In genomic region chr2:101173707-101174295, GRCh38 we compare ENCODE assay signal across 10 cellular contexts. TPM values are rescaled to one million over a fixed set of nuclear protein-coding genes. Genes with fewer than 3 reads are reported as not detected.
DNase-seq lines count a peak whose midpoint lies in the region; ATAC-seq and TF ChIP-seq lines count a peak whose summit lies in the region.
"Had no signal": no experiment of that assay in that cellular context is flagged by ENCODE, and none has a peak within 500 bp of the region (broad histone marks: within the 10 kb centered on the region; RNA-seq: fewer than 3 reads in every experiment).

No MANE protein-coding gene starts in this region.

- peak; percentile 56 for DNase-seq in stimulated activated CD4-positive, alpha-beta T cell treated with anti-CD3 and anti-CD28 coated beads, Interleukin-15, amount 100 ng/mL, for 24 hours
- DNase-seq in stimulated activated CD4-positive, alpha-beta T cell treated with anti-CD3 and anti-CD28 coated beads, Interleukin-12 subunit alpha, Interleukin-12 subunit beta, amount 100 ng/mL, for 4 hours: no peak
- DNase-seq in activated CD4-positive, CD25-positive, alpha-beta regulatory T cell treated with anti-CD3 and anti-CD28 coated beads, Interleukin-2, amount 50 U/mL, for 72 hours: peak; percentile 51
- peak in 1 of 3 donors; percentile 33 for DNase-seq in right lobe of liver
- DNase-seq in foreskin melanocyte: no peak
- no peak for DNase-seq in uterus
- DNase-seq: kidney glomerular epithelial cell, psoas muscle had no signal

- H3K27ac ChIP-seq in right lobe of liver: peak overlapping the region in 2 of 3 donors; percentile 7 to 13
- H3K27ac ChIP-seq in uterus: no peak overlapping the region
- H3K27ac ChIP-seq: psoas muscle had no signal

- intact Hi-C loops in right lobe of liver (cut with DNase I) (no loop called here), uterus (cut with DNase I; ENCODE audit: low total_unique reads) (no loop called here)

- peaks cover 0 to 28% (median 4%) of the 10 kb centered on the region in 4 donors for H3K4me1 ChIP-seq in right lobe of liver
- no peaks in the 10 kb centered on the region for H3K4me1 ChIP-seq in uterus
- H3K4me1 ChIP-seq: psoas muscle had no signal

- H3K9me3 ChIP-seq in right lobe of liver: no peaks in the 10 kb centered on the region
- no peaks in the 10 kb centered on the region for H3K9me3 ChIP-seq in uterus
- H3K9me3 ChIP-seq: psoas muscle had no signal

- TF ChIP-seq POLR2A in right lobe of liver (IDR thresholded peaks at IDR 0.05) (no peak), uterus (IDR thresholded peaks at IDR 0.05) (no peak)

- whole genome bisulfite sequencing in right lobe of liver (ENCODE audit: insufficient coverage, low coverage, low lambda C conversion rate, missing lambda C conversion rate): 42% methylated on average over 1 of the region's 2 CpGs

- no peaks in the 10 kb centered on the region for H3K27me3 ChIP-seq in right lobe of liver
- H3K27me3 ChIP-seq in uterus: no peaks in the 10 kb centered on the region

- TF ChIP-seq CTCF in right lobe of liver (IDR thresholded peaks at IDR 0.05) (no peak), uterus (IDR thresholded peaks at IDR 0.05) (no peak)

- no peak overlapping the region for H3K4me3 ChIP-seq in right lobe of liver
- H3K4me3 ChIP-seq in uterus: no peak overlapping the region
- H3K4me3 ChIP-seq: psoas muscle had no signal

- ATAC-seq in right lobe of liver (peak; percentile 61 to 84 (median 75)), HG02970 (IDR thresholded peaks at IDR 0.05; ENCODE audit: low FRiP score, unreplicated experiment) (no peak), GM19455 (IDR thresholded peaks at IDR 0.05; ENCODE audit: unreplicated experiment) (no peak)

- no peaks in the 10 kb centered on the region for H3K36me3 ChIP-seq in right lobe of liver
- no peaks in the 10 kb centered on the region for H3K36me3 ChIP-seq in uterus

RNA-seq across cellular contexts. Expression of gene TBC1D8, which starts 22.6 kb away (rescaled TPM):
- total RNA-seq in right lobe of liver (10 to 100 TPM; 17.3 to 31.2 (median 21.5) TPM), uterus (10 to 100 TPM; 16.7 to 44.0 (median 19.7) TPM)

Comparison
In these comparisons a context has a peak if more than half of its experiments do, and no peak if none do; other contexts are left out.
1. DNase-seq: peak in stimulated activated CD4-positive, alpha-beta T cell treated with anti-CD3 and anti-CD28 coated beads, Interleukin-15, amount 100 ng/mL, for 24 hours (single experiment) and activated CD4-positive, CD25-positive, alpha-beta regulatory T cell treated with anti-CD3 and anti-CD28 coated beads, Interleukin-2, amount 50 U/mL, for 72 hours (single experiment); none in stimulated activated CD4-positive, alpha-beta T cell treated with anti-CD3 and anti-CD28 coated beads, Interleukin-12 subunit alpha, Interleukin-12 subunit beta, amount 100 ng/mL, for 4 hours (single experiment), foreskin melanocyte (single experiment) and uterus (0 of 2).
2. ATAC-seq: peak in right lobe of liver (4 of 4); none in HG02970 (single experiment) and GM19455 (single experiment).
3. H3K27ac ChIP-seq: peak in right lobe of liver (2 of 3); none in uterus (0 of 2).